In the genomic region with DNA sequence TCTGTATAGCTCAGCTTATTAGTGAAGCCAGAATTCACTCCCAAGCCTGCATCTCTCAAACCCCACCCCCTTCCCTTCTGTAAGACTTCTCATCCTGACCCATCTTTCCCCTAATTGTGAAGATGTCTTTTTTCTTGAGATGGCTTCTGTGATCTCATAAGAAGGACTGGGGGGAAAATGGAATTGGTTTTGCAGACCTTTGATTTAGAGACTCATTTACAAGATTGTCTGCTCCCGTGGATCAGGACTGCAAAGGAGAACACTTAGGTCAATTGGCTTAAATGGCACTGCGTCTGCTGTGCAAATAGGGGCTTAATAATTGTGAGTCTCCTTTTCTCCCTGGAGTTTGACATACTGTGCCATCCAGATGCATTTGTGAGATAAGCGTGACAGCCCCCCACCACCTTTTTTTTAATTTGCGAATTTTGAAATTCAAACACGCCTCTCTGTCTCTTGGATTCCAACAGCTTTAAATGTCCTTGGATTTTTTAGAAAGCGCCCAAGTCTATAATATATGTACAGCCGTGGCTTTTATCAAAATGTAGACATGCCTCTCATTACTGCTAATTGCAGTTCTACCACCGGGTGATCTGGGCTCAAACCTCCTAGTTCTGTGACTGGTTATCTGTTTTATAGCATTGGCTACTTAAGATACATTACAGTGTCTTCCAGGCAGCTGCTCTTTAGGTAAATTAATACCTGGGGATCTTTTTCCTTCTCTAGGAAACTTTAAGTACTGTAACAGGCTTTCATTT, we compare ENCODE assay signal across 22 cellular contexts.
DNase-seq lines count a peak whose midpoint lies in the region; ATAC-seq and TF ChIP-seq lines count a peak whose summit lies in the region.
"Had no signal": no experiment of that assay in that cellular context is flagged by ENCODE, and none has a peak within 500 bp of the region (broad histone marks: within the 10 kb centered on the region; RNA-seq: fewer than 3 reads in every experiment).

No MANE protein-coding gene starts in this region.

- H3K36me3 ChIP-seq in HUES48 (ENCODE audit: control insufficient read depth, insufficient read depth, low read length) (0 out of 2 replicates have a peak, but pooled peaks cover 3% of the 10 kb centered on the region), liver (ENCODE audit: control insufficient read depth in 4 of 4, insufficient read depth in 3 of 4, low read depth in 1 of 4, low read length in 3 of 4) (no peaks in the 10 kb centered on the region)

- H3K4me1 Mint-ChIP-seq in activated CD8-positive, alpha-beta memory T cell treated with anti-CD3 and anti-CD28 coated beads, Interleukin-2, amount 10 ng/mL, durations not matched to agents 7 days and 5 days = no peaks in the 10 kb centered on the region
- H3K4me1 Mint-ChIP-seq: activated CD4-positive, alpha-beta T cell treated with anti-CD3 and anti-CD28 coated beads, Interleukin-2, amount 10 ng/mL, durations not matched to agents 24 days and 14 days; activated naive CD8-positive, alpha-beta T cell treated with anti-CD3 and anti-CD28 coated beads for 36 hours; activated T-helper 17 cell treated with anti-CD3 and anti-CD28 coated beads, Interleukin-2, amount 50 U/mL, for 72 hours had no signal

- H3K4me3 ChIP-seq in HUES48 (ENCODE audit: low read depth, low read length) = no peak overlapping the region
- H3K4me3 ChIP-seq in liver (ENCODE audit: low read depth in 1 of 3, low read length in 3 of 3) = no peak overlapping the region

- H3K27ac ChIP-seq in HUES48 (ENCODE audit: low read depth, low read length) = peak overlapping the region; percentile 49
- peak overlapping the region; percentile 66 to 75 for H3K27ac ChIP-seq in liver (ENCODE audit: low read depth in 1 of 2, low read length in 2 of 2)
- H3K27ac ChIP-seq: KMS-11 had no signal

- H3K9me3 ChIP-seq in HUES48 (ENCODE audit: control insufficient read depth, insufficient read depth, low read length) = no peaks in the 10 kb centered on the region
- H3K9me3 ChIP-seq in liver (ENCODE audit: control insufficient read depth in 4 of 4, low read length in 3 of 4) = no peaks in the 10 kb centered on the region

- H3K27ac Mint-ChIP-seq in activated CD8-positive, alpha-beta memory T cell treated with anti-CD3 and anti-CD28 coated beads, Interleukin-2, amount 10 ng/mL, durations not matched to agents 7 days and 5 days = no peak overlapping the region
- H3K27ac Mint-ChIP-seq: activated CD4-positive, alpha-beta T cell treated with anti-CD3 and anti-CD28 coated beads, Interleukin-2, amount 10 ng/mL, durations not matched to agents 24 days and 14 days; activated naive CD8-positive, alpha-beta T cell treated with anti-CD3 and anti-CD28 coated beads for 36 hours; activated T-helper 17 cell treated with anti-CD3 and anti-CD28 coated beads, Interleukin-2, amount 50 U/mL, for 72 hours; CD4-positive, alpha-beta T cell; T-helper 1 cell treated with Interleukin-12 subunit alpha and Interleukin-12 subunit beta and Interleukin-4 antibody, amounts not matched to agents 30 μg/mL and 1 μg/mL, for 36 hours had no signal

- H3K4me3 Mint-ChIP-seq in activated CD8-positive, alpha-beta memory T cell treated with anti-CD3 and anti-CD28 coated beads, Interleukin-2, amount 10 ng/mL, durations not matched to agents 7 days and 5 days = no peak overlapping the region
- H3K4me3 Mint-ChIP-seq: activated CD4-positive, alpha-beta T cell treated with anti-CD3 and anti-CD28 coated beads, Interleukin-2, amount 10 ng/mL, durations not matched to agents 24 days and 14 days; activated naive CD8-positive, alpha-beta T cell treated with anti-CD3 and anti-CD28 coated beads for 36 hours; activated T-helper 17 cell treated with anti-CD3 and anti-CD28 coated beads, Interleukin-2, amount 50 U/mL, for 72 hours; CD4-positive, alpha-beta T cell; T-helper 1 cell treated with Interleukin-12 subunit alpha and Interleukin-12 subunit beta and Interleukin-4 antibody, amounts not matched to agents 30 μg/mL and 1 μg/mL, for 36 hours had no signal

- no peak for TF ChIP-seq RAD21 in liver (IDR thresholded peaks at IDR 0.05)

- no peak for TF ChIP-seq CTCF in liver (IDR thresholded peaks at IDR 0.05; ENCODE audit: low read depth, low read length, missing input control)

- DNase-seq in NCI-H1930 (lab: John Stamatoyannopoulos, UW) (peak; percentile 28 to 68), SK-N-DZ (ENCODE audit: low spot score) (peak; percentile 78)
- no peak for DNase-seq in activated CD8-positive, alpha-beta memory T cell treated with anti-CD3 and anti-CD28 coated beads, Interleukin-2, amount 10 ng/mL, durations not matched to agents 7 days and 5 days
- DNase-seq: activated CD4-positive, alpha-beta T cell treated with anti-CD3 and anti-CD28 coated beads, Interleukin-2, amount 10 ng/mL, durations not matched to agents 24 days and 14 days; activated CD8-positive, alpha-beta memory T cell treated with anti-CD3 and anti-CD28 coated beads, Interleukin-2, amount 50 U/mL, for 4 hours; activated naive CD8-positive, alpha-beta T cell treated with anti-CD3 and anti-CD28 coated beads for 36 hours; CD4-positive, alpha-beta T cell; effector CD8-positive, alpha-beta T cell; H7; hypothalamus; MV-4-11; NCI-H2029 treated with DMSO at 0.1 percent for 48 hours; NCI-H774; stimulated activated CD4-positive, alpha-beta T cell treated with anti-CD3 and anti-CD28 coated beads, Interleukin-4, amount 100 ng/mL, for 24 hours; stimulated activated naive CD8-positive, alpha-beta T cell treated with anti-CD3 and anti-CD28 coated beads, Interleukin-15, Interleukin-2, amounts not matched to agents 100 U/mL and 50 U/mL, for 24 hours had no signal

- CTCF ChIA-PET in activated CD8-positive, alpha-beta memory T cell treated with anti-CD3 and anti-CD28 coated beads, Interleukin-2, amount 10 ng/mL, durations not matched to agents 7 days and 5 days (lab: Charles Lee) = no interaction called here

- H3K27me3 ChIP-seq in HUES48 (ENCODE audit: control insufficient read depth, insufficient read depth, low read length) (no peaks in the 10 kb centered on the region), liver (ENCODE audit: control insufficient read depth in 4 of 4, insufficient read depth in 4 of 4, low read length in 3 of 4) (no peaks in the 10 kb centered on the region)

- H3K9ac ChIP-seq in HUES48 (ENCODE audit: low read depth, low read length) (no peak overlapping the region), liver (ENCODE audit: low read depth in 1 of 2, low read length in 2 of 2) (peak overlapping the region in 1 of 2 donors; percentile 62)
- H3K9ac ChIP-seq: KMS-11 had no signal

- peaks cover 42% of the 10 kb centered on the region for H3K4me1 ChIP-seq in HUES48 (ENCODE audit: control insufficient read depth, insufficient read depth, low read length)
- H3K4me1 ChIP-seq in liver (ENCODE audit: control insufficient read depth in 4 of 4, insufficient read depth in 4 of 4, low read length in 3 of 4) = peaks cover 17 to 42% (median 21%) of the 10 kb centered on the region in 4 donors

- no peaks in the 10 kb centered on the region for H3K36me3 Mint-ChIP-seq in activated CD8-positive, alpha-beta memory T cell treated with anti-CD3 and anti-CD28 coated beads, Interleukin-2, amount 10 ng/mL, durations not matched to agents 7 days and 5 days
- H3K36me3 Mint-ChIP-seq: activated naive CD8-positive, alpha-beta T cell treated with anti-CD3 and anti-CD28 coated beads for 36 hours had no signal

- WGBS in liver = 87% methylated on average over 8 of the region's 8 CpGs

- H3K9me3 Mint-ChIP-seq in activated CD8-positive, alpha-beta memory T cell treated with anti-CD3 and anti-CD28 coated beads, Interleukin-2, amount 10 ng/mL, durations not matched to agents 7 days and 5 days (ENCODE audit: low read depth) = no peaks in the 10 kb centered on the region
- H3K9me3 Mint-ChIP-seq: activated CD4-positive, alpha-beta T cell treated with anti-CD3 and anti-CD28 coated beads, Interleukin-2, amount 10 ng/mL, durations not matched to agents 24 days and 14 days; activated naive CD8-positive, alpha-beta T cell treated with anti-CD3 and anti-CD28 coated beads for 36 hours; activated T-helper 17 cell treated with anti-CD3 and anti-CD28 coated beads, Interleukin-2, amount 50 U/mL, for 72 hours; CD4-positive, alpha-beta T cell; T-helper 1 cell treated with Interleukin-12 subunit alpha and Interleukin-12 subunit beta and Interleukin-4 antibody, amounts not matched to agents 30 μg/mL and 1 μg/mL, for 36 hours had no signal

- H3K27me3 Mint-ChIP-seq in activated CD8-positive, alpha-beta memory T cell treated with anti-CD3 and anti-CD28 coated beads, Interleukin-2, amount 10 ng/mL, durations not matched to agents 7 days and 5 days = peaks cover 14% of the 10 kb centered on the region

- ATAC-seq in GM19467 (IDR thresholded peaks at IDR 0.05; ENCODE audit: unreplicated experiment) = no peak
- no peak for ATAC-seq in activated CD8-positive, alpha-beta memory T cell treated with anti-CD3 and anti-CD28 coated beads, Interleukin-2, amount 10 ng/mL, durations not matched to agents 7 days and 5 days
- ATAC-seq in HG03442 (IDR thresholded peaks at IDR 0.05; ENCODE audit: unreplicated experiment) = no peak
- ATAC-seq: activated T-helper 17 cell treated with anti-CD3 and anti-CD28 coated beads, Interleukin-2, amount 50 U/mL, for 72 hours; stimulated activated naive CD8-positive, alpha-beta T cell treated with anti-CD3 and anti-CD28 coated beads, Interleukin-15, Interleukin-2, amounts not matched to agents 100 U/mL and 50 U/mL, for 24 hours had no signal

TF ChIP-seq in liver, 16 proteins besides CTCF, POLR2A, EP300 and RAD21 (continues in another document):
- TF ChIP-seq, protein P1, sequence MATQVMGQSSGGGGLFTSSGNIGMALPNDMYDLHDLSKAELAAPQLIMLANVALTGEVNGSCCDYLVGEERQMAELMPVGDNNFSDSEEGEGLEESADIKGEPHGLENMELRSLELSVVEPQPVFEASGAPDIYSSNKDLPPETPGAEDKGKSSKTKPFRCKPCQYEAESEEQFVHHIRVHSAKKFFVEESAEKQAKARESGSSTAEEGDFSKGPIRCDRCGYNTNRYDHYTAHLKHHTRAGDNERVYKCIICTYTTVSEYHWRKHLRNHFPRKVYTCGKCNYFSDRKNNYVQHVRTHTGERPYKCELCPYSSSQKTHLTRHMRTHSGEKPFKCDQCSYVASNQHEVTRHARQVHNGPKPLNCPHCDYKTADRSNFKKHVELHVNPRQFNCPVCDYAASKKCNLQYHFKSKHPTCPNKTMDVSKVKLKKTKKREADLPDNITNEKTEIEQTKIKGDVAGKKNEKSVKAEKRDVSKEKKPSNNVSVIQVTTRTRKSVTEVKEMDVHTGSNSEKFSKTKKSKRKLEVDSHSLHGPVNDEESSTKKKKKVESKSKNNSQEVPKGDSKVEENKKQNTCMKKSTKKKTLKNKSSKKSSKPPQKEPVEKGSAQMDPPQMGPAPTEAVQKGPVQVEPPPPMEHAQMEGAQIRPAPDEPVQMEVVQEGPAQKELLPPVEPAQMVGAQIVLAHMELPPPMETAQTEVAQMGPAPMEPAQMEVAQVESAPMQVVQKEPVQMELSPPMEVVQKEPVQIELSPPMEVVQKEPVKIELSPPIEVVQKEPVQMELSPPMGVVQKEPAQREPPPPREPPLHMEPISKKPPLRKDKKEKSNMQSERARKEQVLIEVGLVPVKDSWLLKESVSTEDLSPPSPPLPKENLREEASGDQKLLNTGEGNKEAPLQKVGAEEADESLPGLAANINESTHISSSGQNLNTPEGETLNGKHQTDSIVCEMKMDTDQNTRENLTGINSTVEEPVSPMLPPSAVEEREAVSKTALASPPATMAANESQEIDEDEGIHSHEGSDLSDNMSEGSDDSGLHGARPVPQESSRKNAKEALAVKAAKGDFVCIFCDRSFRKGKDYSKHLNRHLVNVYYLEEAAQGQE (IDR thresholded peaks at IDR 0.05) = no peak
